ENCODE assay signal across 9 cellular contexts in genomic region chr12:53096761-53097160, GRCh38. TPM values are rescaled to one million over a fixed set of nuclear protein-coding genes. Genes with fewer than 3 reads are reported as not detected.
A peak's percentile ranks its signal among the peaks of the same experiment; 100 is the strongest.
DNase-seq lines count a peak whose midpoint lies in the region; ATAC-seq, FAIRE-seq and TF ChIP-seq lines count a peak whose summit lies in the region.
"Had no signal": no experiment of that assay in that cellular context is flagged by ENCODE, and none has a peak within 500 bp of the region (broad histone marks: within the 10 kb centered on the region; RNA-seq: fewer than 3 reads in every experiment).

No MANE protein-coding gene starts in this region.

- peak overlapping the region; percentile 96 for H3K4me2 ChIP-seq in astrocyte (ENCODE audit: low read length)
- peak overlapping the region; percentile 94 for H3K4me2 ChIP-seq in HepG2 (ENCODE audit: low read depth, low read length)

- FAIRE-seq in astrocyte (lab: Jason Lieb, UNC) (no peak), HepG2 (lab: Jason Lieb, UNC) (no peak), urothelium cell line (lab: Jason Lieb, UNC) (no peak)

- peaks cover 31% of the 10 kb centered on the region for H3K4me1 ChIP-seq in astrocyte (ENCODE audit: insufficient read depth, low read length)
- H3K4me1 ChIP-seq in HepG2 (ENCODE audit: insufficient read depth, low read length), result peaks cover 75% of the 10 kb centered on the region
- H3K4me1 ChIP-seq in mucosa of descending colon (ENCODE audit: low read depth), result peaks cover 11% of the 10 kb centered on the region

- H3K9me3 ChIP-seq in astrocyte (ENCODE audit: insufficient read depth, low read depth, low read length) (no peaks in the 10 kb centered on the region), HepG2 (ENCODE audit: low read length) (no peaks in the 10 kb centered on the region), mucosa of descending colon (no peaks in the 10 kb centered on the region)

- no peak for DNase-seq in activated CD4-positive, alpha-beta T cell treated with anti-CD3 and anti-CD28 coated beads, Interleukin-2, amount 10 ng/mL, durations not matched to agents 24 days and 14 days
- DNase-seq in activated CD4-positive, alpha-beta T cell treated with anti-CD3 and anti-CD28 coated beads for 48 hours, result no peak
- DNase-seq in astrocyte (ENCODE audit: low read depth), result no peak
- no peak for DNase-seq in HepG2 (ENCODE audit: low spot score)
- no peak for DNase-seq in urothelium cell line (ENCODE audit: low spot score)
- DNase-seq in mucosa of descending colon, result no peak
- DNase-seq: AML-193 had no signal

- no peak for TF ChIP-seq EP300 in HepG2 (IDR thresholded peaks at IDR 0.05; ENCODE audit: low read depth in 2 of 2, low read length in 2 of 2)
- TF ChIP-seq EP300 in HepG2 (CRISPR knock-in tag; IDR thresholded peaks at IDR 0.05; ENCODE audit: borderline replicate concordance), result no peak

- ATAC-seq in HepG2, result no peak
- ATAC-seq in mucosa of descending colon, result no peak
- ATAC-seq in GM18511 (IDR thresholded peaks at IDR 0.05; ENCODE audit: unreplicated experiment), result no peak

- intact Hi-C loops in activated CD4-positive, alpha-beta T cell treated with anti-CD3 and anti-CD28 coated beads, Interleukin-2, amount 10 ng/mL, durations not matched to agents 24 days and 14 days (cut with micrococcal nuclease), result loop anchor here (5.0 kb wide), 1 partner anchor 44 kb away; the partner anchor contains the start of gene TNS2
- intact Hi-C loops in HepG2 (cut with micrococcal nuclease; ENCODE audit: unreplicated experiment) (no loop called here), mucosa of descending colon (cut with DNase I, micrococcal nuclease) (loop anchor here in 1 of 2 donors (5.0 kb wide), 1 partner anchor 34 kb away; no protein-coding TSS in a partner anchor)

- TF ChIP-seq CTCF in astrocyte (IDR thresholded peaks at IDR 0.05; ENCODE audit: insufficient read depth, low read depth, low read length), result no peak
- no peak for TF ChIP-seq CTCF in HepG2 (CRISPR knock-in tag; IDR thresholded peaks at IDR 0.05)
- TF ChIP-seq CTCF in mucosa of descending colon (IDR thresholded peaks at IDR 0.05), result no peak

- no peaks in the 10 kb centered on the region for H3K27me3 ChIP-seq in astrocyte (ENCODE audit: insufficient read depth, low read length)
- peaks cover 0 to 14% of the 10 kb centered on the region in 2 experiments; a peak in 3 of 5 replicates for H3K27me3 ChIP-seq in HepG2 (ENCODE audit: control insufficient read depth in 1 of 2, insufficient read depth in 2 of 2, low read length in 2 of 2)

- H3K9ac ChIP-seq in astrocyte (ENCODE audit: low read length), result peak overlapping the region; percentile 82
- no peak overlapping the region for H3K9ac ChIP-seq in HepG2 (ENCODE audit: insufficient read depth, low read depth, low read length)

- CTCF ChIA-PET in HepG2 (lab: Yijun Ruan, JAX; ENCODE audit: low intra/inter-chr PET ratio, low total read pairs), result no interaction called here

- H3K79me2 ChIP-seq in astrocyte (ENCODE audit: insufficient read depth, low read length) (no peaks in the 10 kb centered on the region), HepG2 (ENCODE audit: insufficient read depth, low read length) (no peaks in the 10 kb centered on the region)

- H3K4me1 Mint-ChIP-seq in activated CD4-positive, alpha-beta T cell treated with anti-CD3 and anti-CD28 coated beads, Interleukin-2, amount 10 ng/mL, durations not matched to agents 24 days and 14 days, result peaks cover 23% of the 10 kb centered on the region
- H3K4me1 Mint-ChIP-seq in astrocyte (ENCODE audit: low read depth, unreplicated experiment), result peaks cover 23% of the 10 kb centered on the region

- peak overlapping the region; percentile 39 for H3K27ac Mint-ChIP-seq in activated CD4-positive, alpha-beta T cell treated with anti-CD3 and anti-CD28 coated beads, Interleukin-2, amount 10 ng/mL, durations not matched to agents 24 days and 14 days
- peak overlapping the region; percentile 7 for H3K27ac Mint-ChIP-seq in astrocyte (ENCODE audit: unreplicated experiment)

- H3K4me3 Mint-ChIP-seq in activated CD4-positive, alpha-beta T cell treated with anti-CD3 and anti-CD28 coated beads, Interleukin-2, amount 10 ng/mL, durations not matched to agents 24 days and 14 days, result peak overlapping the region; percentile 85
- H3K4me3 Mint-ChIP-seq in astrocyte (ENCODE audit: unreplicated experiment), result peak overlapping the region; percentile 78

- in situ Hi-C loops in HepG2 (cut with HindIII; ENCODE audit: extremely low pct_ligation_motif_present, low pct_unique_long_range_greater_than_20kb), result no loop called here

- no peak for TF ChIP-seq RAD21 in HepG2 (CRISPR knock-in tag; IDR thresholded peaks at IDR 0.05)

- no peaks in the 10 kb centered on the region for H4K20me1 ChIP-seq in astrocyte (ENCODE audit: insufficient read depth, low read length)
- no peaks in the 10 kb centered on the region for H4K20me1 ChIP-seq in HepG2 (ENCODE audit: insufficient read depth, low read length)

- peak overlapping the region; percentile 88 for H3K27ac ChIP-seq in astrocyte (ENCODE audit: low read depth, low read length)
- H3K27ac ChIP-seq in HepG2 (ENCODE audit: extremely low read length, insufficient read depth, low read length), result no peak overlapping the region
- peak overlapping the region; percentile 84 for H3K27ac ChIP-seq in temporal lobe (ENCODE audit: low read depth, low read length)

- H3K4me3 ChIP-seq in astrocyte (ENCODE audit: insufficient read depth, low read depth, low read length), result peak overlapping the region; percentile 65
- peak overlapping the region; percentile 56 to 90 (median 78); a peak in 5 of 6 replicates for H3K4me3 ChIP-seq in HepG2 (replicated peaks in 1 of 3; ENCODE audit: insufficient read depth in 1 of 3, low read depth in 2 of 3, low read length in 3 of 3)
- H3K4me3 ChIP-seq in mucosa of descending colon, result no peak overlapping the region

- H3K36me3 Mint-ChIP-seq in activated CD4-positive, alpha-beta T cell treated with anti-CD3 and anti-CD28 coated beads, Interleukin-2, amount 10 ng/mL, durations not matched to agents 24 days and 14 days (ENCODE audit: low read depth), result no peaks in the 10 kb centered on the region
- H3K36me3 Mint-ChIP-seq in astrocyte (ENCODE audit: low read depth, unreplicated experiment), result no peaks in the 10 kb centered on the region

- BruUV-seq in HepG2 (replicated peaks; lab: Mats Ljungman, UMichigan), result no TSS peak

- POLR2A ChIA-PET in HepG2 (lab: Yijun Ruan, JAX), result interaction anchor here (0.7 to 3.6 kb wide), 3 partner anchors 12 to 48 kb away, joined by 3 to 42 read pairs (median 3); partner anchors contain the start of gene SPRYD3

- H3K36me3 ChIP-seq in astrocyte (ENCODE audit: insufficient read depth, low read length) (no peaks in the 10 kb centered on the region), HepG2 (replicated peaks in 1 of 2; ENCODE audit: control insufficient read depth in 1 of 2, insufficient read depth in 2 of 2, low read length in 2 of 2) (no peaks in the 10 kb centered on the region), mucosa of descending colon (ENCODE audit: low read depth) (no peaks in the 10 kb centered on the region)

- 58% methylated on average over 9 of the region's 9 CpGs for WGBS in HepG2 (ENCODE audit: low lambda C conversion rate)

- TF ChIP-seq POLR2A in HepG2 (IDR thresholded peaks at IDR 0.05; ENCODE audit: insufficient read depth in 1 of 2, low read depth in 2 of 2, low read length in 2 of 2), result no peak

- peaks cover 27% of the 10 kb centered on the region for H3K27me3 Mint-ChIP-seq in activated CD4-positive, alpha-beta T cell treated with anti-CD3 and anti-CD28 coated beads, Interleukin-2, amount 10 ng/mL, durations not matched to agents 24 days and 14 days
- H3K27me3 Mint-ChIP-seq in astrocyte (ENCODE audit: low read depth, unreplicated experiment), result peaks cover 25% of the 10 kb centered on the region

- no peaks in the 10 kb centered on the region for H3K9me3 Mint-ChIP-seq in activated CD4-positive, alpha-beta T cell treated with anti-CD3 and anti-CD28 coated beads, Interleukin-2, amount 10 ng/mL, durations not matched to agents 24 days and 14 days
- peaks cover 2% of the 10 kb centered on the region for H3K9me3 Mint-ChIP-seq in astrocyte (ENCODE audit: unreplicated experiment)

- H2AFZ ChIP-seq in astrocyte (ENCODE audit: low read depth, low read length) (peak overlapping the region; percentile 85), HepG2 (ENCODE audit: low read length) (no peak overlapping the region)

RNA-seq across cellular contexts. Expression of gene IGFBP6, which starts 0.7 kb away (rescaled TPM):
- not detected in 2 replicates for total RNA-seq in activated CD4-positive, alpha-beta T cell treated with anti-CD3 and anti-CD28 coated beads, Interleukin-2, amount 10 ng/mL, durations not matched to agents 24 days and 14 days
- total RNA-seq in astrocyte, result 20.8 and 26.3 TPM in 2 replicates
- total RNA-seq in HepG2 (2016; rRNA removed; fragmentation: Illumina TruSeq; extraction: Trizol), result 2.1 and 3.9 TPM in 2 replicates
- 5.3 and 5.9 TPM in 2 replicates for total RNA-seq in HepG2 (2016; cell fraction: cytosol; rRNA removed; fragmentation: Illumina TruSeq; extraction: Trizol; ENCODE audit: low read depth)
- 2.5 and 4.7 TPM in 2 replicates for total RNA-seq in HepG2 (2016; cell fraction: insoluble cytoplasmic fraction; rRNA removed; fragmentation: Illumina TruSeq; extraction: Trizol)
- 3.3 and 3.5 TPM in 2 replicates for total RNA-seq in HepG2 (2016; cell fraction: membrane; rRNA removed; fragmentation: Illumina TruSeq; extraction: Trizol)
- total RNA-seq in HepG2 (2016; cell fraction: nucleus; rRNA removed; fragmentation: Illumina TruSeq; extraction: Trizol), result 1.9 and 3.2 TPM in 2 replicates
- polyA plus RNA-seq in HepG2 (2011; rRNA removed), result 22.6 and 25.2 TPM in 2 replicates
- polyA plus RNA-seq in HepG2 (2011; cell fraction: cytosol; rRNA removed), result 19.0 and 41.0 TPM in 2 replicates
- 8.4 and 9.6 TPM in 2 replicates for polyA plus RNA-seq in HepG2 (2011; cell fraction: nucleus; rRNA removed)
- 3.4 and 4.6 TPM in 2 replicates for polyA plus RNA-seq in HepG2 (2012)
- 4.2 and 5.7 TPM in 2 replicates for polyA plus RNA-seq in HepG2 (2016; cell fraction: cytosol; fragmentation: Illumina TruSeq; extraction: Trizol; ENCODE audit: low read depth)
- polyA plus RNA-seq in HepG2 (2016; cell fraction: insoluble cytoplasmic fraction; fragmentation: Illumina TruSeq; extraction: Trizol; ENCODE audit: low read depth), result 2.0 and 2.4 TPM in 2 replicates
- 3.2 and 3.8 TPM in 2 replicates for polyA plus RNA-seq in HepG2 (2016; cell fraction: membrane; fragmentation: Illumina TruSeq; extraction: Trizol; ENCODE audit: low read depth)
- polyA plus RNA-seq in HepG2 (2016; cell fraction: nucleus; fragmentation: Illumina TruSeq; extraction: Trizol; ENCODE audit: insufficient read depth, low read depth), result 5.4 and 7.5 TPM in 2 replicates
- polyA minus RNA-seq in HepG2 (2011; rRNA and poly(A)+ RNA removed; ENCODE audit: low replicate concordance), result 9.0 and 27.1 TPM in 2 replicates
- 8.7 and 9.5 TPM in 2 replicates for polyA minus RNA-seq in HepG2 (2011; cell fraction: cytosol; rRNA and poly(A)+ RNA removed)
- 0.77 and 1.6 TPM in 2 replicates for polyA minus RNA-seq in HepG2 (2011; cell fraction: nucleus; rRNA and poly(A)+ RNA removed)
- 6.4 TPM for total RNA-seq in temporal lobe
- 10 to 100 TPM in 2 of 3 donors, 1 to 10 TPM in 1; 10.0 to 93.4 (median 27.1) TPM for total RNA-seq in mucosa of descending colon

RNA-seq across cellular contexts. Expression of gene SOAT2, which starts 6.5 kb away (rescaled TPM):
- not detected in 2 replicates for total RNA-seq in activated CD4-positive, alpha-beta T cell treated with anti-CD3 and anti-CD28 coated beads, Interleukin-2, amount 10 ng/mL, durations not matched to agents 24 days and 14 days
- total RNA-seq in astrocyte, result not detected in 2 replicates
- total RNA-seq in HepG2 (2016; rRNA removed; fragmentation: Illumina TruSeq; extraction: Trizol), result 6.1 and 14.9 TPM in 2 replicates
- total RNA-seq in HepG2 (2016; cell fraction: cytosol; rRNA removed; fragmentation: Illumina TruSeq; extraction: Trizol; ENCODE audit: low read depth), result 1.3 and 1.6 TPM in 2 replicates
- 5.1 and 14.3 TPM in 2 replicates for total RNA-seq in HepG2 (2016; cell fraction: insoluble cytoplasmic fraction; rRNA removed; fragmentation: Illumina TruSeq; extraction: Trizol)
- 3.9 and 5.2 TPM in 2 replicates for total RNA-seq in HepG2 (2016; cell fraction: membrane; rRNA removed; fragmentation: Illumina TruSeq; extraction: Trizol)
- 20.7 and 23.6 TPM in 2 replicates for total RNA-seq in HepG2 (2016; cell fraction: nucleus; rRNA removed; fragmentation: Illumina TruSeq; extraction: Trizol)
- 108 and 131 TPM in 2 replicates for polyA plus RNA-seq in HepG2 (2011; rRNA removed)
- polyA plus RNA-seq in HepG2 (2011; cell fraction: cytosol; rRNA removed), result 102 and 125 TPM in 2 replicates
- 476 and 502 TPM in 2 replicates for polyA plus RNA-seq in HepG2 (2011; cell fraction: nucleus; rRNA removed)
- 40.7 and 74.1 TPM in 2 replicates for polyA plus RNA-seq in HepG2 (2012)
- polyA plus RNA-seq in HepG2 (2016; cell fraction: cytosol; fragmentation: Illumina TruSeq; extraction: Trizol; ENCODE audit: low read depth), result 2.1 and 3.1 TPM in 2 replicates
- polyA plus RNA-seq in HepG2 (2016; cell fraction: insoluble cytoplasmic fraction; fragmentation: Illumina TruSeq; extraction: Trizol; ENCODE audit: low read depth), result 8.4 and 8.5 TPM in 2 replicates
- polyA plus RNA-seq in HepG2 (2016; cell fraction: membrane; fragmentation: Illumina TruSeq; extraction: Trizol; ENCODE audit: low read depth), result 3.3 and 4.5 TPM in 2 replicates
- 40.5 and 42.0 TPM in 2 replicates for polyA plus RNA-seq in HepG2 (2016; cell fraction: nucleus; fragmentation: Illumina TruSeq; extraction: Trizol; ENCODE audit: insufficient read depth, low read depth)
- 0.16 and 255 TPM in 2 replicates for polyA minus RNA-seq in HepG2 (2011; rRNA and poly(A)+ RNA removed; ENCODE audit: low replicate concordance)
- polyA minus RNA-seq in HepG2 (2011; cell fraction: cytosol; rRNA and poly(A)+ RNA removed), result 39.8 and 42.8 TPM in 2 replicates
- 79.3 and 125 TPM in 2 replicates for polyA minus RNA-seq in HepG2 (2011; cell fraction: nucleus; rRNA and poly(A)+ RNA removed)
- total RNA-seq in temporal lobe, result not detected
- under 1 TPM in 1 of 3 donors, not detected in 2; 0.41 TPM for total RNA-seq in mucosa of descending colon

RNA-seq across cellular contexts. Expression of gene SPRYD3, which starts 17.6 kb away (rescaled TPM):
- 35.6 TPM in 2 replicates for total RNA-seq in activated CD4-positive, alpha-beta T cell treated with anti-CD3 and anti-CD28 coated beads, Interleukin-2, amount 10 ng/mL, durations not matched to agents 24 days and 14 days
- total RNA-seq in astrocyte (21.8 and 22.8 TPM in 2 replicates), HepG2 (2016; rRNA removed; fragmentation: Illumina TruSeq; extraction: Trizol) (9.0 and 9.2 TPM in 2 replicates), temporal lobe (22.9 TPM), mucosa of descending colon (10 to 100 TPM; 27.3 to 51.0 (median 32.5) TPM)
- total RNA-seq in HepG2 (2016; cell fraction: cytosol; rRNA removed; fragmentation: Illumina TruSeq; extraction: Trizol; ENCODE audit: low read depth), result 0.79 and 1.3 TPM in 2 replicates
- 7.9 and 8.6 TPM in 2 replicates for total RNA-seq in HepG2 (2016; cell fraction: insoluble cytoplasmic fraction; rRNA removed; fragmentation: Illumina TruSeq; extraction: Trizol)
- total RNA-seq in HepG2 (2016; cell fraction: membrane; rRNA removed; fragmentation: Illumina TruSeq; extraction: Trizol), result 2.8 and 3.1 TPM in 2 replicates
- total RNA-seq in HepG2 (2016; cell fraction: nucleus; rRNA removed; fragmentation: Illumina TruSeq; extraction: Trizol), result 5.1 and 5.3 TPM in 2 replicates
- polyA plus RNA-seq in HepG2 (2011; rRNA removed), result 9.2 and 10.7 TPM in 2 replicates
- polyA plus RNA-seq in HepG2 (2011; cell fraction: cytosol; rRNA removed), result 11.7 and 12.2 TPM in 2 replicates
- 12.1 and 12.6 TPM in 2 replicates for polyA plus RNA-seq in HepG2 (2011; cell fraction: nucleus; rRNA removed)
- 6.0 and 9.7 TPM in 2 replicates for polyA plus RNA-seq in HepG2 (2012)
- 0.86 and 1.1 TPM in 2 replicates for polyA plus RNA-seq in HepG2 (2016; cell fraction: cytosol; fragmentation: Illumina TruSeq; extraction: Trizol; ENCODE audit: low read depth)
- 11.6 and 12.5 TPM in 2 replicates for polyA plus RNA-seq in HepG2 (2016; cell fraction: insoluble cytoplasmic fraction; fragmentation: Illumina TruSeq; extraction: Trizol; ENCODE audit: low read depth)
- 2.0 and 3.3 TPM in 2 replicates for polyA plus RNA-seq in HepG2 (2016; cell fraction: membrane; fragmentation: Illumina TruSeq; extraction: Trizol; ENCODE audit: low read depth)
- 7.6 and 8.3 TPM in 2 replicates for polyA plus RNA-seq in HepG2 (2016; cell fraction: nucleus; fragmentation: Illumina TruSeq; extraction: Trizol; ENCODE audit: insufficient read depth, low read depth)
- 27.5 and 69.5 TPM in 2 replicates for polyA minus RNA-seq in HepG2 (2011; rRNA and poly(A)+ RNA removed; ENCODE audit: low replicate concordance)
- 8.3 and 10.6 TPM in 2 replicates for polyA minus RNA-seq in HepG2 (2011; cell fraction: cytosol; rRNA and poly(A)+ RNA removed)
- 9.5 and 12.8 TPM in 2 replicates for polyA minus RNA-seq in HepG2 (2011; cell fraction: nucleus; rRNA and poly(A)+ RNA removed)

RNA-seq across cellular contexts. Expression of gene TNS2, which starts 46.9 kb away (rescaled TPM):
- 1.8 and 2.3 TPM in 2 replicates for total RNA-seq in activated CD4-positive, alpha-beta T cell treated with anti-CD3 and anti-CD28 coated beads, Interleukin-2, amount 10 ng/mL, durations not matched to agents 24 days and 14 days
- total RNA-seq in astrocyte (15.4 and 21.1 TPM in 2 replicates), HepG2 (2016; rRNA removed; fragmentation: Illumina TruSeq; extraction: Trizol) (3.2 and 8.9 TPM in 2 replicates), temporal lobe (13.5 TPM), mucosa of descending colon (100 to 1,000 TPM in 1 of 3 donors, 10 to 100 TPM in 2; 22.6 to 119 (median 51.9) TPM)
- total RNA-seq in HepG2 (2016; cell fraction: cytosol; rRNA removed; fragmentation: Illumina TruSeq; extraction: Trizol; ENCODE audit: low read depth), result 3.1 and 5.0 TPM in 2 replicates
- total RNA-seq in HepG2 (2016; cell fraction: insoluble cytoplasmic fraction; rRNA removed; fragmentation: Illumina TruSeq; extraction: Trizol), result 2.8 and 9.5 TPM in 2 replicates
- total RNA-seq in HepG2 (2016; cell fraction: membrane; rRNA removed; fragmentation: Illumina TruSeq; extraction: Trizol), result 3.1 and 3.8 TPM in 2 replicates
- total RNA-seq in HepG2 (2016; cell fraction: nucleus; rRNA removed; fragmentation: Illumina TruSeq; extraction: Trizol), result 13.3 and 14.8 TPM in 2 replicates
- polyA plus RNA-seq in HepG2 (2011; rRNA removed), result 18.0 and 20.4 TPM in 2 replicates
- polyA plus RNA-seq in HepG2 (2011; cell fraction: cytosol; rRNA removed), result 3.9 and 6.8 TPM in 2 replicates
- polyA plus RNA-seq in HepG2 (2011; cell fraction: nucleus; rRNA removed), result 181 and 258 TPM in 2 replicates
- 13.0 and 15.3 TPM in 2 replicates for polyA plus RNA-seq in HepG2 (2012)
- polyA plus RNA-seq in HepG2 (2016; cell fraction: cytosol; fragmentation: Illumina TruSeq; extraction: Trizol; ENCODE audit: low read depth), result 0.96 and 1.4 TPM in 2 replicates
- polyA plus RNA-seq in HepG2 (2016; cell fraction: insoluble cytoplasmic fraction; fragmentation: Illumina TruSeq; extraction: Trizol; ENCODE audit: low read depth), result 5.7 and 8.2 TPM in 2 replicates
- polyA plus RNA-seq in HepG2 (2016; cell fraction: membrane; fragmentation: Illumina TruSeq; extraction: Trizol; ENCODE audit: low read depth), result 2.0 and 4.2 TPM in 2 replicates
- 34.1 and 49.0 TPM in 2 replicates for polyA plus RNA-seq in HepG2 (2016; cell fraction: nucleus; fragmentation: Illumina TruSeq; extraction: Trizol; ENCODE audit: insufficient read depth, low read depth)
- 34.0 and 38.3 TPM in 2 replicates for polyA minus RNA-seq in HepG2 (2011; rRNA and poly(A)+ RNA removed; ENCODE audit: low replicate concordance)
- polyA minus RNA-seq in HepG2 (2011; cell fraction: cytosol; rRNA and poly(A)+ RNA removed), result 9.9 and 10.3 TPM in 2 replicates
- polyA minus RNA-seq in HepG2 (2011; cell fraction: nucleus; rRNA and poly(A)+ RNA removed), result 63.8 and 80.3 TPM in 2 replicates
